In genomic region chr6:113019176-113019575, GRCh38 we compare ENCODE assay signal across 17 cellular contexts.
DNase-seq lines count a peak whose midpoint lies in the region; ATAC-seq and TF ChIP-seq lines count a peak whose summit lies in the region.
"Had no signal": no experiment of that assay in that cellular context is flagged by ENCODE, and none has a peak within 500 bp of the region (broad histone marks: within the 10 kb centered on the region; RNA-seq: fewer than 3 reads in every experiment).

No MANE protein-coding gene starts in this region.

- no peaks in the 10 kb centered on the region for H3K27me3 ChIP-seq in heart left ventricle
- no peaks in the 10 kb centered on the region for H3K27me3 ChIP-seq in foreskin keratinocyte
- H3K27me3 ChIP-seq in trophoblast cell (ENCODE audit: insufficient read depth, low read length), result no peaks in the 10 kb centered on the region
- H3K27me3 ChIP-seq in aorta (ENCODE audit: control insufficient read depth in 1 of 2, insufficient read depth in 2 of 2, low read length in 1 of 2), result no peaks in the 10 kb centered on the region
- H3K27me3 ChIP-seq: pancreas had no signal

- peak overlapping the region; percentile 78 for H2BK12ac ChIP-seq in trophoblast cell (ENCODE audit: low read length)

- H3K4me3 ChIP-seq in heart left ventricle, result no peak overlapping the region
- H3K4me3 ChIP-seq in trophoblast cell (ENCODE audit: low read depth, low read length), result no peak overlapping the region
- H3K4me3 ChIP-seq in aorta (ENCODE audit: low read length in 2 of 2), result no peak overlapping the region
- H3K4me3 ChIP-seq: pancreas had no signal

- intact Hi-C loops in heart left ventricle (cut with DNase I) (no loop called here), Right ventricle myocardium superior (cut with DNase I) (no loop called here), aorta (cut with DNase I) (no loop called here)

- no peak for TF ChIP-seq POLR2A in heart left ventricle (IDR thresholded peaks at IDR 0.05)

- peak overlapping the region; percentile 57 for H4K8ac ChIP-seq in trophoblast cell (ENCODE audit: low read depth, low read length)

- 72 to 77% (median 73%) methylated on average over 3 of the region's 3 CpGs for WGBS in heart left ventricle, 4 donors
- WGBS in trophoblast cell (ENCODE audit: extremely low coverage, insufficient coverage, insufficient read length), result no CpG with 5 or more reads among the region's 3 CpGs
- 76 to 80% methylated on average over 3 of the region's 3 CpGs for WGBS in aorta, 2 donors

- H2AFZ ChIP-seq in trophoblast cell (ENCODE audit: insufficient read depth, low read length, poor library complexity), result peak overlapping the region; percentile 66

- no peak overlapping the region for H4K12ac ChIP-seq in trophoblast cell (ENCODE audit: low read depth, low read length)

- peak overlapping the region; percentile 65 for H3K4ac ChIP-seq in trophoblast cell (ENCODE audit: low read depth, low read length)

- H3K18ac ChIP-seq in trophoblast cell (ENCODE audit: low read length), result peak overlapping the region; percentile 39

- no peaks in the 10 kb centered on the region for H3K79me2 ChIP-seq in trophoblast cell (ENCODE audit: control insufficient read depth, insufficient read depth, low read length, poor library complexity)

- H3K23ac ChIP-seq in trophoblast cell (ENCODE audit: low read length), result no peak overlapping the region

- H3K14ac ChIP-seq in trophoblast cell (ENCODE audit: low read length), result peak overlapping the region; percentile 74

- H3K9me3 ChIP-seq in heart left ventricle, result no peaks in the 10 kb centered on the region
- no peaks in the 10 kb centered on the region for H3K9me3 ChIP-seq in trophoblast cell (ENCODE audit: insufficient read depth, low read depth, low read length)
- no peaks in the 10 kb centered on the region for H3K9me3 ChIP-seq in aorta (ENCODE audit: control insufficient read depth, low read length)
- H3K9me3 ChIP-seq: pancreas had no signal

- peak overlapping the region; percentile 59 for H2BK120ac ChIP-seq in trophoblast cell (ENCODE audit: insufficient read depth, low read length, poor library complexity)

- H3K9ac ChIP-seq in trophoblast cell (ENCODE audit: low read length), result no peak overlapping the region

- peak overlapping the region; percentile 80 for H2BK5ac ChIP-seq in trophoblast cell (ENCODE audit: low read depth, low read length, poor library complexity)

- peaks cover 4% of the 10 kb centered on the region for H3K79me1 ChIP-seq in trophoblast cell (ENCODE audit: low read length)

- H3K4me1 ChIP-seq in heart left ventricle, result peaks cover 0 to 19% (median 4%) of the 10 kb centered on the region in 12 donors
- H3K4me1 ChIP-seq in foreskin keratinocyte, result peaks cover 5% of the 10 kb centered on the region
- H3K4me1 ChIP-seq in trophoblast cell (ENCODE audit: control insufficient read depth in 1 of 2, insufficient read depth in 2 of 2, low read length in 2 of 2), result peaks cover 2 to 3% of the 10 kb centered on the region in 2 experiments
- H3K4me1 ChIP-seq in aorta (ENCODE audit: control insufficient read depth in 1 of 2, insufficient read depth in 2 of 2, low read length in 2 of 2), result no peaks in the 10 kb centered on the region
- H3K4me1 ChIP-seq: pancreas had no signal

- no peak overlapping the region for H3K4me2 ChIP-seq in trophoblast cell (ENCODE audit: low read length)

- H3K36me3 ChIP-seq in heart left ventricle (no peaks in the 10 kb centered on the region), trophoblast cell (ENCODE audit: control insufficient read depth in 1 of 2, insufficient read depth in 2 of 2, low read length in 2 of 2) (no peaks in the 10 kb centered on the region), aorta (ENCODE audit: control insufficient read depth in 1 of 2, insufficient read depth in 2 of 2, low read length in 1 of 2) (no peaks in the 10 kb centered on the region)
- H3K36me3 ChIP-seq: pancreas had no signal

- TF ChIP-seq CTCF in heart left ventricle (IDR thresholded peaks at IDR 0.05), result no peak
- no peak for TF ChIP-seq CTCF in foreskin keratinocyte (conservative IDR thresholded peaks at IDR 0.05)

- peak overlapping the region; percentile 93 for H4K91ac ChIP-seq in trophoblast cell (ENCODE audit: low read depth, low read length)

- no peak for DNase-seq in heart left ventricle
- DNase-seq in Right ventricle myocardium superior, result no peak
- no peak for DNase-seq in foreskin keratinocyte
- DNase-seq in trophoblast cell, result no peak
- DNase-seq in aorta, result no peak
- no peak for DNase-seq in putamen (ENCODE audit: low spot score)
- no peak for DNase-seq in NCI-H2196 (lab: John Stamatoyannopoulos, UW; ENCODE audit: unreplicated experiment)
- DNase-seq in NCI-H2171 (lab: John Stamatoyannopoulos, UW), result no peak
- DNase-seq: 8988T; activated CD4-positive, alpha-beta T cell treated with anti-CD3 and anti-CD28 coated beads, Interleukin-2, amount 50 U/mL, for 48 hours; CD4-positive, alpha-beta T cell; NCI-H2081; SHP77; stimulated activated CD4-positive, alpha-beta T cell treated with anti-CD3 and anti-CD28 coated beads, Interleukin-4, amount 100 ng/mL, for 24 hours had no signal

- H3K27ac ChIP-seq in heart left ventricle (peak overlapping the region in 10 of 12 donors; percentile 12 to 73 (median 48)), foreskin keratinocyte (peak overlapping the region; percentile 27), trophoblast cell (ENCODE audit: low read depth, low read length) (peak overlapping the region; percentile 96), aorta (ENCODE audit: low read depth in 1 of 2, low read length in 2 of 2) (peak overlapping the region in 1 of 2 donors; percentile 78)

- H2AK5ac ChIP-seq in trophoblast cell (ENCODE audit: low read length), result peak overlapping the region; percentile 57

- ATAC-seq in heart left ventricle, result peak; percentile 28 to 39 (median 35)
- no peak for ATAC-seq in Right ventricle myocardium superior (ENCODE audit: poor library complexity)
- peak; percentile 34 for ATAC-seq in foreskin keratinocyte
- peak; percentile 56 for ATAC-seq in aorta (ENCODE audit: low FRiP score)
- ATAC-seq: activated T-helper 17 cell treated with anti-CD3 and anti-CD28 coated beads, Interleukin-2, amount 50 U/mL, for 72 hours; stimulated activated effector memory CD8-positive, alpha-beta T cell treated with anti-CD3 and anti-CD28 coated beads, Interleukin-12 subunit alpha, Interleukin-12 subunit beta, amount 100 ng/mL, for 72 hours had no signal
